16 cellular contexts compared by ENCODE assay signal in genomic region chr2:157793053-157793612, GRCh38.
DNase-seq lines count a peak whose midpoint lies in the region; ATAC-seq and TF ChIP-seq lines count a peak whose summit lies in the region.
"Had no signal": no experiment of that assay in that cellular context is flagged by ENCODE, and none has a peak within 500 bp of the region (broad histone marks: within the 10 kb centered on the region; RNA-seq: fewer than 3 reads in every experiment).

No MANE protein-coding gene starts in this region.

- H3K27me3 Mint-ChIP-seq in T-cell, result no peaks in the 10 kb centered on the region

- POLR2A ChIA-PET in T-cell (lab: Charles Lee), result no interaction called here

- DNase-seq in DMS 273 (lab: John Stamatoyannopoulos, UW; ENCODE audit: unreplicated experiment), result peak; percentile 4
- DNase-seq in DMS 273 treated with DMSO at 0.1 percent for 48 hours (lab: John Stamatoyannopoulos, UW), result no peak
- DNase-seq in T-cell, result no peak
- DNase-seq in foreskin fibroblast, result no peak
- DNase-seq in stimulated activated naive CD4-positive, alpha-beta T cell (lab: John Stamatoyannopoulos, UW), result no peak
- DNase-seq in NCI-H2107 (lab: John Stamatoyannopoulos, UW), result no peak
- DNase-seq: activated CD4-positive, alpha-beta T cell treated with anti-CD3 and anti-CD28 coated beads, Interleukin-2, amount 50 U/mL, for 1 hour; natural killer cell; NCI-H1092 treated with DMSO at 0.1 percent for 48 hours; NCI-H524; SHP77 treated with DMSO at 0.1 percent for 48 hours; stimulated activated CD4-positive, alpha-beta T cell treated with anti-CD3 and anti-CD28 coated beads, Interleukin-15, amount 100 ng/mL, for 24 hours had no signal

- CTCF ChIA-PET in T-cell (lab: Charles Lee), result no interaction called here

- peak overlapping the region; percentile 80 for H3K27ac ChIP-seq in skeletal muscle tissue (ENCODE audit: low read depth, low read length)
- H3K27ac ChIP-seq: 22Rv1, adrenal gland had no signal

- no peak overlapping the region for H3K4me3 Mint-ChIP-seq in T-cell
- H3K4me3 Mint-ChIP-seq: natural killer cell had no signal

- H3K27ac Mint-ChIP-seq in T-cell, result peak overlapping the region; percentile 5 to 62
- H3K27ac Mint-ChIP-seq: natural killer cell had no signal

- TF ChIP-seq CTCF in foreskin fibroblast (IDR thresholded peaks at IDR 0.05; ENCODE audit: low read depth, low read length), result peak; percentile 13

- H3K27me3 ChIP-seq in skeletal muscle tissue (ENCODE audit: control insufficient read depth in 3 of 3, insufficient read depth in 3 of 3, low read length in 3 of 3), result no peaks in the 10 kb centered on the region
- H3K27me3 ChIP-seq: adrenal gland had no signal

- no peak for ATAC-seq in T-cell (replicated peaks in 1 of 4)
- no peak for ATAC-seq in HG03039 (IDR thresholded peaks at IDR 0.05; ENCODE audit: unreplicated experiment)
- ATAC-seq: natural killer cell had no signal

- peaks cover 0 to 11% (median 7%) of the 10 kb centered on the region in 3 donors for H3K36me3 ChIP-seq in skeletal muscle tissue (ENCODE audit: control insufficient read depth in 3 of 3, insufficient read depth in 3 of 3, low read length in 3 of 3)
- H3K36me3 ChIP-seq: adrenal gland had no signal

- no peaks in the 10 kb centered on the region for H3K9me3 Mint-ChIP-seq in T-cell
- H3K9me3 Mint-ChIP-seq: natural killer cell had no signal

- H3K9ac ChIP-seq in skeletal muscle tissue (ENCODE audit: low read depth in 1 of 3, low read length in 3 of 3), result no peak overlapping the region

- H3K4me1 ChIP-seq in skeletal muscle tissue (ENCODE audit: control insufficient read depth in 3 of 3, insufficient read depth in 3 of 3, low read length in 3 of 3), result peaks cover 37 to 44% (median 38%) of the 10 kb centered on the region in 3 donors

- H3K36me3 Mint-ChIP-seq in T-cell, result peaks cover 28% of the 10 kb centered on the region
- H3K36me3 Mint-ChIP-seq: natural killer cell had no signal

- H3K4me3 ChIP-seq in foreskin fibroblast (ENCODE audit: low read depth in 1 of 2, low read length in 2 of 2) (no peak overlapping the region), skeletal muscle tissue (ENCODE audit: low read length in 3 of 3) (no peak overlapping the region)
- H3K4me3 ChIP-seq: adrenal gland had no signal

- peaks cover 2 to 15% (median 9%) of the 10 kb centered on the region in 3 donors for H3K4me1 Mint-ChIP-seq in T-cell

- no peaks in the 10 kb centered on the region for H3K9me3 ChIP-seq in skeletal muscle tissue (ENCODE audit: control insufficient read depth in 3 of 3, low read length in 3 of 3)
- H3K9me3 ChIP-seq: adrenal gland had no signal
